Comparison of ENCODE assay signal across 8 cellular contexts in genomic region chr18:79679552-79680099, GRCh38. TPM values are rescaled to one million over a fixed set of nuclear protein-coding genes. Genes with fewer than 3 reads are reported as not detected.
DNase-seq lines count a peak whose midpoint lies in the region; ATAC-seq and TF ChIP-seq lines count a peak whose summit lies in the region.

A gene with protein sequence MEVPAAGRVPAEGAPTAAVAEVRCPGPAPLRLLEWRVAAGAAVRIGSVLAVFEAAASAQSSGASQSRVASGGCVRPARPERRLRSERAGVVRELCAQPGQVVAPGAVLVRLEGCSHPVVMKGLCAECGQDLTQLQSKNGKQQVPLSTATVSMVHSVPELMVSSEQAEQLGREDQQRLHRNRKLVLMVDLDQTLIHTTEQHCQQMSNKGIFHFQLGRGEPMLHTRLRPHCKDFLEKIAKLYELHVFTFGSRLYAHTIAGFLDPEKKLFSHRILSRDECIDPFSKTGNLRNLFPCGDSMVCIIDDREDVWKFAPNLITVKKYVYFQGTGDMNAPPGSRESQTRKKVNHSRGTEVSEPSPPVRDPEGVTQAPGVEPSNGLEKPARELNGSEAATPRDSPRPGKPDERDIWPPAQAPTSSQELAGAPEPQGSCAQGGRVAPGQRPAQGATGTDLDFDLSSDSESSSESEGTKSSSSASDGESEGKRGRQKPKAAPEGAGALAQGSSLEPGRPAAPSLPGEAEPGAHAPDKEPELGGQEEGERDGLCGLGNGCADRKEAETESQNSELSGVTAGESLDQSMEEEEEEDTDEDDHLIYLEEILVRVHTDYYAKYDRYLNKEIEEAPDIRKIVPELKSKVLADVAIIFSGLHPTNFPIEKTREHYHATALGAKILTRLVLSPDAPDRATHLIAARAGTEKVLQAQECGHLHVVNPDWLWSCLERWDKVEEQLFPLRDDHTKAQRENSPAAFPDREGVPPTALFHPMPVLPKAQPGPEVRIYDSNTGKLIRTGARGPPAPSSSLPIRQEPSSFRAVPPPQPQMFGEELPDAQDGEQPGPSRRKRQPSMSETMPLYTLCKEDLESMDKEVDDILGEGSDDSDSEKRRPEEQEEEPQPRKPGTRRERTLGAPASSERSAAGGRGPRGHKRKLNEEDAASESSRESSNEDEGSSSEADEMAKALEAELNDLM (plus strand): TSS chr18:79679803. CDS start chr18:79679948, 145 bp downstream.

- H3K4me3 Mint-ChIP-seq in activated T-cell treated with anti-CD3 and anti-CD28 coated beads, Interleukin-2, amount 50 U/mL, for 4 hours, result peak within 1 kb of the TSS; percentile 92

- peak; percentile 58 for ATAC-seq in GM21526 (IDR thresholded peaks at IDR 0.05; ENCODE audit: low FRiP score, unreplicated experiment)
- peak; percentile 70 to 73 for ATAC-seq in activated T-cell treated with anti-CD3 and anti-CD28 coated beads, Interleukin-2, amount 50 U/mL, for 4 hours

- WGBS in esophagus muscularis mucosa, result 0% methylated on average over 30 of the region's 88 CpGs

- intact Hi-C loops in esophagus muscularis mucosa (cut with DNase I), result loop anchor here (5.0 kb wide), 1 partner anchor 353 kb away; the partner anchor contains the start of gene RBFA

- H3K9me3 ChIP-seq in esophagus muscularis mucosa (no peaks in the 10 kb centered on the region), muscle layer of duodenum (ENCODE audit: control insufficient read depth in 1 of 2, low read length in 2 of 2) (no peaks in the 10 kb centered on the region)

- H3K4me3 ChIP-seq in esophagus muscularis mucosa (peak within 1 kb of the TSS; percentile 86 to 94 (median 93)), muscle layer of duodenum (ENCODE audit: low read depth in 1 of 2, low read length in 2 of 2) (peak within 1 kb of the TSS; percentile 85 to 86)

- H3K27me3 ChIP-seq in esophagus muscularis mucosa (no peaks in the 10 kb centered on the region), muscle layer of duodenum (ENCODE audit: low read depth, low read length) (no peaks in the 10 kb centered on the region)

- H3K4me1 ChIP-seq in esophagus muscularis mucosa, result peaks cover 39 to 52% (median 47%) of the 10 kb centered on the region in 4 donors
- H3K4me1 ChIP-seq in muscle layer of duodenum (ENCODE audit: control insufficient read depth in 1 of 2, insufficient read depth in 2 of 2, low read length in 2 of 2), result peaks cover 19 to 30% of the 10 kb centered on the region in 2 donors

- peak within 1 kb of the TSS; percentile 91 to 99 (median 96) for H3K27ac ChIP-seq in esophagus muscularis mucosa (replicated peaks in 1 of 4)
- H3K27ac ChIP-seq in muscle layer of duodenum (ENCODE audit: low read length), result peak within 1 kb of the TSS; percentile 83

- H3K27me3 Mint-ChIP-seq in activated T-cell treated with anti-CD3 and anti-CD28 coated beads, Interleukin-2, amount 50 U/mL, for 4 hours (ENCODE audit: low read depth), result no peaks in the 10 kb centered on the region

- H3K36me3 ChIP-seq in esophagus muscularis mucosa (peaks cover 0 to 17% (median 6%) of the 10 kb centered on the region in 4 donors), muscle layer of duodenum (ENCODE audit: control insufficient read depth in 1 of 2, insufficient read depth in 2 of 2, low read length in 2 of 2) (peaks cover 0 to 3% of the 10 kb centered on the region in 2 donors)

- H3K9me3 Mint-ChIP-seq in activated T-cell treated with anti-CD3 and anti-CD28 coated beads, Interleukin-2, amount 50 U/mL, for 4 hours, result no peaks in the 10 kb centered on the region

- DNase-seq in DMS114 treated with DMSO at 0.1 percent for 48 hours (lab: John Stamatoyannopoulos, UW; ENCODE audit: unreplicated experiment), result peak; percentile 57
- DNase-seq in HuH-7 (ENCODE audit: low spot score), result peak; percentile 79
- DNase-seq in OCI-M2 (lab: John Stamatoyannopoulos, UW; ENCODE audit: unreplicated experiment), result peak; percentile 4
- DNase-seq in activated T-cell treated with anti-CD3 and anti-CD28 coated beads, Interleukin-2, amount 50 U/mL, for 4 hours, result peak; percentile 82
- DNase-seq in esophagus muscularis mucosa (ENCODE audit: extremely low spot score), result peak; percentile 98
- peak; percentile 76 for DNase-seq in stimulated activated CD8-positive, alpha-beta memory T cell treated with anti-CD3 and anti-CD28 coated beads, Interleukin-7, amount 100 ng/mL, for 24 hours (ENCODE audit: low read depth)

- peak; percentile 45 for TF ChIP-seq POLR2A in esophagus muscularis mucosa (IDR thresholded peaks at IDR 0.05; ENCODE audit: low read depth)

- H3K4me1 Mint-ChIP-seq in activated T-cell treated with anti-CD3 and anti-CD28 coated beads, Interleukin-2, amount 50 U/mL, for 4 hours (ENCODE audit: low read depth), result peaks cover 55% of the 10 kb centered on the region

- peak; percentile 8 for TF ChIP-seq EP300 in esophagus muscularis mucosa (IDR thresholded peaks at IDR 0.05)

- peaks cover 9% of the 10 kb centered on the region for H3K36me3 Mint-ChIP-seq in activated T-cell treated with anti-CD3 and anti-CD28 coated beads, Interleukin-2, amount 50 U/mL, for 4 hours (ENCODE audit: insufficient read depth)

- TF ChIP-seq CTCF in esophagus muscularis mucosa (IDR thresholded peaks at IDR 0.05), result no peak

RNA-seq across cellular contexts. Expression of the gene that starts here (rescaled TPM):
- 10 to 100 TPM; 38.6 to 46.2 (median 44.6) TPM for total RNA-seq in activated T-cell treated with anti-CD3 and anti-CD28 coated beads, Interleukin-2, amount 50 U/mL, for 4 hours
- total RNA-seq in esophagus muscularis mucosa, result 10 to 100 TPM; 22.0 to 28.5 (median 24.5) TPM

Comparison
In these comparisons a context has a peak if more than half of its experiments do, and no peak if none do; other contexts are left out.
1. Peak in every context shown above with its lines: DNase-seq, ATAC-seq, H3K4me3 ChIP-seq and H3K27ac ChIP-seq.
2. DNase-seq: peak in every context shown above with its lines; median percentile 98 in esophagus muscularis mucosa; 82 in activated T-cell treated with anti-CD3 and anti-CD28 coated beads, Interleukin-2, amount 50 U/mL, for 4 hours; 79 in HuH-7; 76 in stimulated activated CD8-positive, alpha-beta memory T cell treated with anti-CD3 and anti-CD28 coated beads, Interleukin-7, amount 100 ng/mL, for 24 hours; 57 in DMS114 treated with DMSO at 0.1 percent for 48 hours; 4 in OCI-M2.